Comparison of ENCODE assay signal across 9 cellular contexts in the genomic region with DNA sequence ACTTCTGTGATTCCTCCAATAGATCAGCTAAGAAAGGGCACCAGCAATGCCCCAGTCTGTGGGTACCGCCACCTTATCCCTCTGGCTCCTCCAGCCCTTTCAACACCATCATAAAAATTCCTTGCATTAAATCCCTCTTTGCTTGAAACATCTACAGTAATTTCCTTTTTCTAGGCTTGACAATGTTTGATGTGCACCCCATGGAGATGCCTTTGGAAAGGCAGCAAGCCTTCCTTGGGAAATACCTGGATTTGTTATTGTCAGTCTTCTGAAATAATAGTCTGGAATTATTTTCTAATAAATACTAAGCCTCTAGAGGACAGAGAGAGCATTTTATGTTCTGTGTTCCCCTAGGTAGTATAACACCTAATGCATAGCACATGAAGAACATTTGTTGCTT.
"Had no signal": no experiment of that assay in that cellular context is flagged by ENCODE, and none has a peak within 500 bp of the region (broad histone marks: within the 10 kb centered on the region; RNA-seq: fewer than 3 reads in every experiment).

No MANE protein-coding gene starts in this region.

- DNase-seq: GM23248, GOT3, H7, H9, HCEC 1CT, HFFc6 had no signal

- H3K36me3 ChIP-seq: HAP-1 had no signal

- H3K27ac ChIP-seq: GM23248 had no signal

- H3K4me2 ChIP-seq: GM23338 had no signal

- H3K9me3 ChIP-seq: HAP-1 had no signal

- H3K4me3 Mint-ChIP-seq: GM23338, H9, HFFc6 had no signal

- H2AFZ ChIP-seq: GM23248, GM23338 had no signal

- H3K9ac ChIP-seq: GM23248 had no signal

- H3K4me1 ChIP-seq: HAP-1 had no signal

- ATAC-seq: GM23338, HCT116 had no signal

- H3K27ac Mint-ChIP-seq: GM23338, H9, HFFc6 had no signal

- H3K4me3 ChIP-seq: GM23248, GM23338, HAP-1 had no signal
